In the genomic region with DNA sequence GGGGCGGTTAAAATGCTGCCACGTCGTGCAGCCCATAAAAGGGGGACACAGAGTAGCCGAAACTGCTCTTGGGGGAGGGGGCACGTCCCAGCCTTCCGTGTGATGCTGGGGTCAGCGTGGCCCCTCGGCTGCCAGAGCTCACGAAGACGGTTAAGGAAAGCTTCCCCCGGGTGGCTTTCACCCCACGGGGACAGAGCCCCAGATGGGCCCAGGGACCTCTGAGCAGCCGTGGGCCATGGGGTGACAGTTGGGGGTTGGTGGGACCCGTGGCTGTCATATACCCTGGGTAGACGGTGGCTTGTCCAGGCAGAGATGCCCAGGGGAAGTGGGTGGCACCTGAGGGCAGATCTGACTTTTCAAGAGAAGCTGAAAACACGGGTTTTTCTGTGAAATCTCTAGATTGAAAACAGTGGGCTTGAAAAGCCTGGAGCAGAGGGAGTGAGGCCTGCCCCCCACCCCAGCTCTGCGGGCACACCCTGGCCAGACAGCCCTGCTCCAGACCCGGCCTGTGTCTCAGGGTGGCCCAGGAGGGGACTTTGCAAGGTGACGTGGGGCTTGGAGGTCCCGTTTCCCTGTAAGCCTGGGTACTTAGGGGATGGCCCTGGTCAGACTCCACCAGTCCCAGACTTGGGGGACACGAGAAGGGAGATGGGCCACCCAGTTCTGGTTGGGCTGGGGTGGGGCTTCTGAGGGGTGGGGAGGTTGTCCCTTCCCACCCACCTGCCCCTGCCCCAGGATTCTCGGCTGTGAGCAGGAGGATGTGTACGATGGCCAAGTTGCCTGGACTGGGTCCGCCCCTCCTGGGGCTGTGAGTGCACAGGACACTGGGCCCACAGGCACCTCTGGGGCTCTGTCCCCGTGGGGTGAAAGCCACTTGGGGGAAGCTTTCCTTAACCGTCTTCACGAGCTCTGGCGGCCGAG, we compare ENCODE assay signal across 1 cellular context.
TF ChIP-seq lines count a peak whose summit lies in the region.

No MANE protein-coding gene starts in this region.

TF ChIP-seq in HepG2, 621 proteins besides CTCF, POLR2A, EP300 and RAD21 (continued from another document):
- TF ChIP-seq, protein P1, sequence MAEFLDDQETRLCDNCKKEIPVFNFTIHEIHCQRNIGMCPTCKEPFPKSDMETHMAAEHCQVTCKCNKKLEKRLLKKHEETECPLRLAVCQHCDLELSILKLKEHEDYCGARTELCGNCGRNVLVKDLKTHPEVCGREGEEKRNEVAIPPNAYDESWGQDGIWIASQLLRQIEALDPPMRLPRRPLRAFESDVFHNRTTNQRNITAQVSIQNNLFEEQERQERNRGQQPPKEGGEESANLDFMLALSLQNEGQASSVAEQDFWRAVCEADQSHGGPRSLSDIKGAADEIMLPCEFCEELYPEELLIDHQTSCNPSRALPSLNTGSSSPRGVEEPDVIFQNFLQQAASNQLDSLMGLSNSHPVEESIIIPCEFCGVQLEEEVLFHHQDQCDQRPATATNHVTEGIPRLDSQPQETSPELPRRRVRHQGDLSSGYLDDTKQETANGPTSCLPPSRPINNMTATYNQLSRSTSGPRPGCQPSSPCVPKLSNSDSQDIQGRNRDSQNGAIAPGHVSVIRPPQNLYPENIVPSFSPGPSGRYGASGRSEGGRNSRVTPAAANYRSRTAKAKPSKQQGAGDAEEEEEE (CRISPR knock-in tag; IDR thresholded peaks at IDR 0.05; ENCODE audit: borderline replicate concordance) = no peak
- no peak; the same call in 1 of the 2 replicates for TF ChIP-seq ZNF44 (CRISPR knock-in tag; IDR thresholded peaks at IDR 0.05)
- TF ChIP-seq ZNF775 (CRISPR knock-in tag; IDR thresholded peaks at IDR 0.05; ENCODE audit: borderline replicate concordance) = no peak
- no peak for TF ChIP-seq DNMT3B (CRISPR knock-in tag; conservative IDR thresholded peaks at IDR 0.05)
- 0 out of 2 replicates have a peak, but pooled peaks have one; percentile 20 for TF ChIP-seq ZNF343 (CRISPR knock-in tag; IDR thresholded peaks at IDR 0.05)
- no peak for TF ChIP-seq MEIS1 (CRISPR knock-in tag; IDR thresholded peaks at IDR 0.05; ENCODE audit: borderline replicate concordance)
- TF ChIP-seq PITX1 (CRISPR knock-in tag; IDR thresholded peaks at IDR 0.05) = peak; percentile 41; the same call in 1 of the 2 replicates
- TF ChIP-seq ZSCAN21 (CRISPR knock-in tag; IDR thresholded peaks at IDR 0.05; ENCODE audit: borderline replicate concordance) = peak; percentile 30; the same call in 1 of the 2 replicates
- TF ChIP-seq, protein P2, sequence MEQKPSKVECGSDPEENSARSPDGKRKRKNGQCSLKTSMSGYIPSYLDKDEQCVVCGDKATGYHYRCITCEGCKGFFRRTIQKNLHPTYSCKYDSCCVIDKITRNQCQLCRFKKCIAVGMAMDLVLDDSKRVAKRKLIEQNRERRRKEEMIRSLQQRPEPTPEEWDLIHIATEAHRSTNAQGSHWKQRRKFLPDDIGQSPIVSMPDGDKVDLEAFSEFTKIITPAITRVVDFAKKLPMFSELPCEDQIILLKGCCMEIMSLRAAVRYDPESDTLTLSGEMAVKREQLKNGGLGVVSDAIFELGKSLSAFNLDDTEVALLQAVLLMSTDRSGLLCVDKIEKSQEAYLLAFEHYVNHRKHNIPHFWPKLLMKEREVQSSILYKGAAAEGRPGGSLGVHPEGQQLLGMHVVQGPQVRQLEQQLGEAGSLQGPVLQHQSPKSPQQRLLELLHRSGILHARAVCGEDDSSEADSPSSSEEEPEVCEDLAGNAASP (CRISPR knock-in tag; IDR thresholded peaks at IDR 0.05; ENCODE audit: borderline replicate concordance) = no peak
- no peak for TF ChIP-seq ZNF10 (CRISPR knock-in tag; IDR thresholded peaks at IDR 0.05; ENCODE audit: borderline replicate concordance, low read depth)
- TF ChIP-seq ZBTB7B (CRISPR knock-in tag; IDR thresholded peaks at IDR 0.05) = 0 out of 2 replicates have a peak, but pooled peaks have one; percentile 38
- peak; percentile 75; the same call in 1 of the 2 replicates for TF ChIP-seq ZIK1 (CRISPR knock-in tag; IDR thresholded peaks at IDR 0.05; ENCODE audit: borderline replicate concordance, low read depth)
- no peak for TF ChIP-seq NCOR1 (IDR thresholded peaks at IDR 0.05; ENCODE audit: borderline replicate concordance, low read length)
- TF ChIP-seq, protein P3, sequence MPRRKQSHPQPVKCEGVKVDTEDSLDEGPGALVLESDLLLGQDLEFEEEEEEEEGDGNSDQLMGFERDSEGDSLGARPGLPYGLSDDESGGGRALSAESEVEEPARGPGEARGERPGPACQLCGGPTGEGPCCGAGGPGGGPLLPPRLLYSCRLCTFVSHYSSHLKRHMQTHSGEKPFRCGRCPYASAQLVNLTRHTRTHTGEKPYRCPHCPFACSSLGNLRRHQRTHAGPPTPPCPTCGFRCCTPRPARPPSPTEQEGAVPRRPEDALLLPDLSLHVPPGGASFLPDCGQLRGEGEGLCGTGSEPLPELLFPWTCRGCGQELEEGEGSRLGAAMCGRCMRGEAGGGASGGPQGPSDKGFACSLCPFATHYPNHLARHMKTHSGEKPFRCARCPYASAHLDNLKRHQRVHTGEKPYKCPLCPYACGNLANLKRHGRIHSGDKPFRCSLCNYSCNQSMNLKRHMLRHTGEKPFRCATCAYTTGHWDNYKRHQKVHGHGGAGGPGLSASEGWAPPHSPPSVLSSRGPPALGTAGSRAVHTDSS (CRISPR knock-in tag; conservative IDR thresholded peaks at IDR 0.05) = no peak
- TF ChIP-seq RFXANK (CRISPR knock-in tag; IDR thresholded peaks at IDR 0.05) = no peak
- TF ChIP-seq, protein P4, sequence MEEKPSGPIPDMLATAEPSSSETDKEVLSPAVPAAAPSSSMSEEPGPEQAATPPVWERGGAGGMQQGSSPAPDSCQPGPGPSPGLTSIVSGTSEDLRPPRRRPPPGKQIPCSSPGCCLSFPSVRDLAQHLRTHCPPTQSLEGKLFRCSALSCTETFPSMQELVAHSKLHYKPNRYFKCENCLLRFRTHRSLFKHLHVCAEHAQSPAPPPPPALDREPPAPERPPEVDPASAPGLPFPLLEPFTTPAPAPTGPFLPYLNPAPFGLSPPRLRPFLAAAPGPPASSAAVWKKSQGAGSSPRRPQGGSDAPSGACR (CRISPR knock-in tag; IDR thresholded peaks at IDR 0.05) = no peak
- TF ChIP-seq BHLHE40 (IDR thresholded peaks at IDR 0.05; ENCODE audit: low read length) = no peak
- no peak for TF ChIP-seq CEBPG (CRISPR knock-in tag; IDR thresholded peaks at IDR 0.05)
- no peak for TF ChIP-seq ZSCAN9 (CRISPR knock-in tag; IDR thresholded peaks at IDR 0.05; ENCODE audit: borderline replicate concordance)
